In genomic region chr14:36520601-36521525, GRCh38 we compare ENCODE assay signal across 8 cellular contexts. TPM values are rescaled to one million over a fixed set of nuclear protein-coding genes. Genes with fewer than 3 reads are reported as not detected.
A peak's percentile ranks its signal among the peaks of the same experiment; 100 is the strongest.
DNase-seq lines count a peak whose midpoint lies in the region; ATAC-seq and TF ChIP-seq lines count a peak whose summit lies in the region.

No MANE protein-coding gene starts in this region.

- TF ChIP-seq CTCF in 22Rv1 (IDR thresholded peaks at IDR 0.05) (peak; percentile 24; the same call in 1 of the 2 replicates), GM12872 (IDR thresholded peaks at IDR 0.05; ENCODE audit: insufficient read depth, low read depth, low read length) (peak; percentile 31; the same call in 2 of the 3 replicates), osteocyte (IDR thresholded peaks at IDR 0.05) (peak; percentile 32)

- no peak for ATAC-seq in HG03521 (IDR thresholded peaks at IDR 0.05; ENCODE audit: unreplicated experiment)

- peaks cover 22% of the 10 kb centered on the region for H3K4me1 Mint-ChIP-seq in osteocyte (ENCODE audit: unreplicated experiment)

- DNase-seq in NCI-H524 (lab: John Stamatoyannopoulos, UW) = peak; percentile 81 to 84
- peak; percentile 78 for DNase-seq in ecto neural progenitor cell (ENCODE audit: low spot score)
- DNase-seq in osteocyte (ENCODE audit: extremely low spot score, unreplicated experiment) = peak; percentile 83
- DNase-seq in A172 (ENCODE audit: low spot score) = no peak
- no peak for DNase-seq in activated CD4-positive, alpha-beta T cell treated with anti-CD3 and anti-CD28 coated beads, Interleukin-2, amount 50 U/mL, for 4 hours

- peaks cover 75% of the 10 kb centered on the region for H3K27me3 Mint-ChIP-seq in osteocyte (ENCODE audit: unreplicated experiment)

- H3K27ac ChIP-seq in 22Rv1 = no peak overlapping the region

- peak overlapping the region; percentile 56 for H3K4me3 Mint-ChIP-seq in osteocyte (ENCODE audit: unreplicated experiment)

- H3K27ac Mint-ChIP-seq in osteocyte (ENCODE audit: unreplicated experiment) = no peak overlapping the region

- H3K36me3 Mint-ChIP-seq in osteocyte (ENCODE audit: unreplicated experiment) = no peaks in the 10 kb centered on the region

- no peaks in the 10 kb centered on the region for H3K9me3 Mint-ChIP-seq in osteocyte (ENCODE audit: unreplicated experiment)

RNA-seq across cellular contexts. Expression of gene NKX2-1, which starts 0.8 kb away (rescaled TPM):
- not detected in 2 replicates for total RNA-seq in osteocyte
- not detected in 2 replicates for total RNA-seq in A172 (2014; rRNA removed; shearing (Covaris generic))

Comparison
In these comparisons a context has a peak if more than half of its experiments do, and no peak if none do; other contexts are left out.
1. DNase-seq: peak in NCI-H524 (2 of 2), ecto neural progenitor cell (single experiment) and osteocyte (single experiment); none in A172 (single experiment) and activated CD4-positive, alpha-beta T cell treated with anti-CD3 and anti-CD28 coated beads, Interleukin-2, amount 50 U/mL, for 4 hours (0 of 2).
2. Peak in every context shown above with its lines, with median percentiles within 50 percentile points of each other: CTCF ChIP-seq.